In the genomic region with DNA sequence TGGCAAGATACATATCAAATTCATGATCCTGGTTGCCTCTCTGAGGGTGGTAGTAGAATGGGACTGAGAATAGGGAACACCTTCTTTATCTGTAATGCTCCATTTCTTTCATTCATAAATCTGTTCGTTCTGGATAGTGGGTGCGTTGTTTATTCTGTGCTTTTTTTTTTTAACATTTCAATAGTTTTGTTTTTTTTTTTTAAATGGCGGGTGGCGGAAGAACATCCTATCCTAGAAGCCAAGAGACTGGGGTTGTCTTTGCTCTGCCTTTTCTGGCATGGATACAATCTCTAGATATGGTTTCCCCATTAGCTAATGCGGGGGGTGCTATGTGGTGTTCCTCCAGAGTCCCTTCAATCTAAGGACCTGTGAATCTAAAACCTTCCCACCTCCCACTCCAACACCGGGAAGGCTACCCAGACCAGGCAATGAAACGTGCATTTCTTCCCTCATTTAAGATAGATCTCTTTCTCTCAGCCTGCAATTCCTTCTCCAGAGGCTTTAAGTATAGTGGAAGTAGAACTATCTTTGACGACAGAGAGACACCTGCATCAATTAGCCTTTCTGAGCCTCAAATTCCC, we compare ENCODE assay signal across 8 cellular contexts. TPM values are rescaled to one million over a fixed set of nuclear protein-coding genes. Genes with fewer than 3 reads are reported as not detected.
A peak's percentile ranks its signal among the peaks of the same experiment; 100 is the strongest.
DNase-seq lines count a peak whose midpoint lies in the region; ATAC-seq, FAIRE-seq and TF ChIP-seq lines count a peak whose summit lies in the region.

No MANE protein-coding gene starts in this region.

- no peak overlapping the region for H2BK20ac ChIP-seq in IMR-90 (ENCODE audit: low read depth, low read length)

- H3K79me1 ChIP-seq in IMR-90 (ENCODE audit: low read depth in 1 of 2, low read length in 2 of 2) = peaks cover 8 to 16% of the 10 kb centered on the region in 2 experiments; a peak in 3 of 4 replicates

- BruUV-seq in IMR-90 (replicated peaks; lab: Mats Ljungman, UMichigan) (no TSS peak), K562 (replicated peaks; lab: Mats Ljungman, UMichigan) (TSS peak; percentile 84)

- H3K4me1 ChIP-seq in IMR-90 (ENCODE audit: control insufficient read depth, insufficient read depth, low read length) (no peaks in the 10 kb centered on the region), K562 (replicated peaks in 1 of 2; ENCODE audit: control insufficient read depth in 2 of 2, insufficient read depth in 2 of 2, low read length in 2 of 2) (peaks cover 0 to 3% of the 10 kb centered on the region in 2 experiments; a peak in 3 of 5 replicates)

- H3K18ac ChIP-seq in IMR-90 (ENCODE audit: low read depth, low read length) = no peak overlapping the region

- peak overlapping the region; percentile 87 for H3K4me3 ChIP-seq in GM06990 (replicated peaks; ENCODE audit: low read depth, low read length)
- H3K4me3 ChIP-seq in IMR-90 (ENCODE audit: insufficient read depth, low read depth, low read length) = peak overlapping the region; percentile 85; the same call in 1 of the 2 replicates
- peak overlapping the region; percentile 70 for H3K4me3 ChIP-seq in K562

- no peak overlapping the region for H2AK9ac ChIP-seq in IMR-90 (replicated peaks; ENCODE audit: low read depth, low read length, poor library complexity)

- no peak for TF ChIP-seq CTCF in GM06990 (IDR thresholded peaks at IDR 0.05; ENCODE audit: insufficient read depth, low read length, poor library complexity, severe bottlenecking)
- no peak for TF ChIP-seq CTCF in IMR-90 (conservative IDR thresholded peaks at IDR 0.05; ENCODE audit: low read depth, low read length)
- TF ChIP-seq CTCF in K562 (IDR thresholded peaks at IDR 0.05 in 2 of 3, conservative IDR thresholded peaks at IDR 0.05 in 1 of 3; ENCODE audit: insufficient read depth in 2 of 3, low read depth in 1 of 3, low read length in 3 of 3) = no peak
- TF ChIP-seq CTCF in mesothelial cell of epicardium (IDR thresholded peaks at IDR 0.05; ENCODE audit: unreplicated experiment) = no peak

- no peak overlapping the region for H2AK5ac ChIP-seq in IMR-90 (ENCODE audit: low read depth, low read length)

- H4K20me1 ChIP-seq in IMR-90 (ENCODE audit: insufficient read depth, low read length) (no peaks in the 10 kb centered on the region), K562 (replicated peaks; ENCODE audit: control insufficient read depth, insufficient read depth, low read length) (no peaks in the 10 kb centered on the region)

- H3K9me1 ChIP-seq in IMR-90 (ENCODE audit: insufficient read depth, low read length) (no peaks in the 10 kb centered on the region), K562 (ENCODE audit: control insufficient read depth, insufficient read depth, low read length) (no peaks in the 10 kb centered on the region)

- DNase-seq in GM06990 (ENCODE audit: extremely low read depth, insufficient read length) = no peak
- DNase-seq in IMR-90 = no peak
- peak; percentile 13 to 29 (median 22) for DNase-seq in K562 (ENCODE audit: extremely low read depth in 1 of 4, low spot score in 3 of 4)
- no peak for DNase-seq in mesothelial cell of epicardium (ENCODE audit: low spot score in 2 of 2, unreplicated experiment in 2 of 2)
- no peak for DNase-seq in cerebellar cortex (ENCODE audit: low spot score)
- no peak for DNase-seq in GDM1 (lab: John Stamatoyannopoulos, UW)

- POLR2A ChIA-PET in IMR-90 (lab: Charles Lee; ENCODE audit: unreplicated experiment) (no interaction called here), K562 (lab: Yijun Ruan, JAX) (interaction anchor here (0.6 kb wide), 1 partner anchor 32 kb away, joined by 3 read pairs; no protein-coding TSS in a partner anchor)

- no peaks in the 10 kb centered on the region for H3K36me3 ChIP-seq in GM06990 (ENCODE audit: control insufficient read depth, insufficient read depth, low read length)
- no peaks in the 10 kb centered on the region for H3K36me3 ChIP-seq in IMR-90 (ENCODE audit: control insufficient read depth, insufficient read depth, low read length)
- H3K36me3 ChIP-seq in K562 (ENCODE audit: control insufficient read depth, insufficient read depth, low read length) = no peaks in the 10 kb centered on the region

- CTCF ChIA-PET in IMR-90 (lab: Yijun Ruan, JAX) (no interaction called here), K562 (lab: Yijun Ruan, JAX; ENCODE audit: low intra/inter-chr PET ratio) (no interaction called here)

- no peak for FAIRE-seq in K562 (lab: Jason Lieb, UNC)

- H3K14ac ChIP-seq in IMR-90 (replicated peaks; ENCODE audit: low read depth, low read length) = no peak overlapping the region

- peak overlapping the region; percentile 17; the same call in 1 of the 2 replicates for H3K9ac ChIP-seq in IMR-90 (ENCODE audit: low read depth, low read length)
- peak overlapping the region; percentile 29 to 89; a peak in 3 of 4 replicates for H3K9ac ChIP-seq in K562 (ENCODE audit: insufficient read depth in 1 of 2, low read depth in 2 of 2, low read length in 2 of 2)

- TF ChIP-seq EP300 in K562 (IDR thresholded peaks at IDR 0.05; ENCODE audit: low read length) = no peak

- peak overlapping the region; percentile 100 for H3K4me3 Mint-ChIP-seq in mesothelial cell of epicardium

- intact Hi-C loops in IMR-90 (cut with micrococcal nuclease) = no loop called here
- intact Hi-C loops in K562 (cut with micrococcal nuclease) = no loop called here

- no peaks in the 10 kb centered on the region for H3K79me2 ChIP-seq in K562 (ENCODE audit: control insufficient read depth, insufficient read depth, low read length)

- peak overlapping the region; percentile 99 for H3K27ac Mint-ChIP-seq in mesothelial cell of epicardium

- H3K4me2 ChIP-seq in IMR-90 (ENCODE audit: low read depth, low read length) (peak overlapping the region; percentile 71), K562 (ENCODE audit: insufficient read depth, low read length) (peak overlapping the region; percentile 99)

- in situ Hi-C loops in IMR-90 (cut with MboI; ENCODE audit: low sequenced_read_pairs) = loop anchor here (5.0 kb wide), 1 partner anchor 180 kb away; no protein-coding TSS in a partner anchor
- in situ Hi-C loops in K562 (cut with MboI) = no loop called here

- dilution Hi-C loops in IMR-90 (cut with HindIII; ENCODE audit: low sequenced_read_pairs, unreplicated experiment) = no loop called here

- H2BK5ac ChIP-seq in IMR-90 (ENCODE audit: low read depth, low read length, poor library complexity, severe bottlenecking) = no peak overlapping the region

- no peak overlapping the region for H4K5ac ChIP-seq in IMR-90 (ENCODE audit: low read depth, low read length)

- H3K27me3 ChIP-seq in GM06990 (replicated peaks; ENCODE audit: control insufficient read depth, insufficient read depth, low read length) (no peaks in the 10 kb centered on the region), IMR-90 (ENCODE audit: control insufficient read depth, insufficient read depth, low read length) (no peaks in the 10 kb centered on the region), K562 (ENCODE audit: control insufficient read depth in 2 of 2, insufficient read depth in 2 of 2, low read length in 2 of 2) (no peaks in the 10 kb centered on the region)

- no peaks in the 10 kb centered on the region for H3K27me3 Mint-ChIP-seq in mesothelial cell of epicardium (ENCODE audit: low read depth)

- peak overlapping the region; percentile 31 to 95; a peak in 3 of 4 replicates for H4K8ac ChIP-seq in IMR-90 (ENCODE audit: low read depth in 2 of 2, low read length in 2 of 2)

- TF ChIP-seq RAD21 in IMR-90 (IDR thresholded peaks at IDR 0.05; ENCODE audit: low read length) = no peak
- TF ChIP-seq RAD21 in K562 (CRISPR knock-in tag; conservative IDR thresholded peaks at IDR 0.05 in 1 of 2, IDR thresholded peaks at IDR 0.05 in 1 of 2) = no peak

- H3K9me3 ChIP-seq in IMR-90 (ENCODE audit: control insufficient read depth, insufficient read depth, low read length) = no peaks in the 10 kb centered on the region
- H3K9me3 ChIP-seq in K562 (replicated peaks; ENCODE audit: control insufficient read depth, insufficient read depth, low read depth, low read length) = no peaks in the 10 kb centered on the region

- no peak for ATAC-seq in IMR-90 (ENCODE audit: low read depth)
- no peak; the same call in 2 of the 3 replicates for ATAC-seq in K562
- no peak for ATAC-seq in GM21367 (IDR thresholded peaks at IDR 0.05; ENCODE audit: unreplicated experiment)
- ATAC-seq in HG02763 (IDR thresholded peaks at IDR 0.05; ENCODE audit: unreplicated experiment) = no peak

- peaks cover 8% of the 10 kb centered on the region for H3K36me3 Mint-ChIP-seq in mesothelial cell of epicardium

- H3K4me1 Mint-ChIP-seq in mesothelial cell of epicardium = peaks cover 24% of the 10 kb centered on the region

- H3K56ac ChIP-seq in IMR-90 (ENCODE audit: extremely low read depth, insufficient read depth, low read length) = no peak overlapping the region

- H2BK15ac ChIP-seq in IMR-90 (ENCODE audit: low read depth, low read length) = no peak overlapping the region

- TF ChIP-seq POLR2A in IMR-90 (IDR thresholded peaks at IDR 0.05; ENCODE audit: low read depth, low read length) = no peak
- no peak for TF ChIP-seq POLR2A in K562 (conservative IDR thresholded peaks at IDR 0.05)

- H3K27ac ChIP-seq in IMR-90 (ENCODE audit: insufficient read depth, low read length) (no peak overlapping the region), K562 (ENCODE audit: extremely low read depth, low read depth, low read length) (peak overlapping the region; percentile 97; the same call in 2 of the 3 replicates)

- H3K23ac ChIP-seq in IMR-90 (ENCODE audit: low read depth, low read length) = no peak overlapping the region

- H3K9me3 Mint-ChIP-seq in mesothelial cell of epicardium = no peaks in the 10 kb centered on the region

- H2BK120ac ChIP-seq in IMR-90 (ENCODE audit: low read depth, low read length) = no peak overlapping the region

- H3K4ac ChIP-seq in IMR-90 (ENCODE audit: low read depth, low read length) = no peak overlapping the region; the same call in 1 of the 2 replicates

- WGBS in IMR-90 (ENCODE audit: extremely low coverage in 2 of 2, insufficient read length in 1 of 2), 2 experiments = no CpG with 5 or more reads among the region's 8 CpGs
- WGBS in K562 (ENCODE audit: insufficient coverage, low coverage, missing lambda C conversion rate) = 34% methylated on average over 8 of the region's 8 CpGs

- H2AFZ ChIP-seq in IMR-90 (replicated peaks; ENCODE audit: low read length, poor library complexity) = peak overlapping the region; percentile 99
- H2AFZ ChIP-seq in K562 (ENCODE audit: low read depth, low read length) = peak overlapping the region; percentile 100

- no peak overlapping the region for H4K91ac ChIP-seq in IMR-90 (ENCODE audit: insufficient read depth, low read depth, low read length)

RNA-seq across cellular contexts. Expression of a gene that starts 0.9 kb away (rescaled TPM):
- total RNA-seq in IMR-90 (2012; rRNA removed) (6.8 and 8.9 TPM in 2 replicates), K562 (2014; rRNA removed) (12.1 and 16.4 TPM in 2 replicates), K562 (2014; rRNA removed; fragmentation: Illumina TruSeq; extraction: Trizol) (19.1 and 24.9 TPM in 2 replicates), K562 (2015; rRNA removed; fragmentation: Illumina TruSeq; extraction: Trizol) (12.6 and 14.5 TPM in 2 replicates), K562 (2021) (14.8 and 16.2 TPM in 2 replicates), mesothelial cell of epicardium (12.7 to 15.0 TPM (median 13.3 TPM) in 3 replicates)
- polyA plus RNA-seq in IMR-90 (2012; rRNA removed) (6.4 and 8.0 TPM in 2 replicates), K562 (2011; rRNA removed) (28.8 and 35.5 TPM in 2 replicates), K562 (2014; fragmentation: Illumina TruSeq; extraction: Trizol) (18.0 and 20.8 TPM in 2 replicates), K562 (2014; fragmentation: Nextera tagmentation; extraction: Ambion mirVana) (10 to 100 TPM; 21.1 to 22.7 TPM), K562 (2014; rRNA removed) (21.3 and 25.5 TPM in 2 replicates)
- polyA plus RNA-seq in IMR-90 (2012; cell fraction: cytosol; rRNA removed) = 2.1 and 3.1 TPM in 2 replicates
- polyA plus RNA-seq in IMR-90 (2012; cell fraction: nucleus; rRNA removed; ENCODE audit: low replicate concordance) = 0.92 and 7.8 TPM in 2 replicates
- 3.2 and 7.0 TPM in 2 replicates for total RNA-seq in K562 (2011; cell fraction: chromatin; rRNA removed; ENCODE audit: low replicate concordance)
- total RNA-seq in K562 (2011; cell fraction: nucleolus; rRNA removed) = 2.8 and 3.7 TPM in 2 replicates
- total RNA-seq in K562 (2011; cell fraction: nucleoplasm; rRNA removed) = 5.3 and 8.3 TPM in 2 replicates
- 6.1 and 16.1 TPM in 2 replicates for polyA plus RNA-seq in K562 (2011; cell fraction: cytosol; rRNA removed)
- 4.1 and 9.0 TPM in 2 replicates for polyA plus RNA-seq in K562 (2011; cell fraction: nucleus; rRNA removed)
- 15.9 and 25.4 TPM in 2 replicates for polyA plus RNA-seq in K562 (2012)
- polyA minus RNA-seq in K562 (2011; rRNA and poly(A)+ RNA removed) = 18.6 and 21.2 TPM in 2 replicates
- polyA minus RNA-seq in K562 (2011; cell fraction: cytosol; rRNA and poly(A)+ RNA removed) = 4.7 and 5.4 TPM in 2 replicates
- 2.4 and 5.7 TPM in 2 replicates for polyA minus RNA-seq in K562 (2011; cell fraction: nucleus; rRNA and poly(A)+ RNA removed)

RNA-seq across cellular contexts. Expression of a gene that starts 23.2 kb away (rescaled TPM):
- total RNA-seq in IMR-90 (2012; rRNA removed) (not detected in 2 replicates), K562 (2014; rRNA removed) (not detected in 2 replicates), K562 (2014; rRNA removed; fragmentation: Illumina TruSeq; extraction: Trizol) (not detected in 2 replicates), K562 (2015; rRNA removed; fragmentation: Illumina TruSeq; extraction: Trizol) (not detected in 2 replicates), K562 (2021) (not detected in 2 replicates), mesothelial cell of epicardium (0.14 to 0.40 TPM (median 0.40 TPM) in 3 replicates)
- polyA plus RNA-seq in IMR-90 (2012; rRNA removed) (not detected in 2 replicates), K562 (2011; rRNA removed) (not detected in 2 replicates), K562 (2014; fragmentation: Illumina TruSeq; extraction: Trizol) (not detected in 2 replicates), K562 (2014; fragmentation: Nextera tagmentation; extraction: Ambion mirVana) (under 1 TPM; 0.03 to 0.04 TPM), K562 (2014; rRNA removed) (not detected in 2 replicates)
- polyA plus RNA-seq in IMR-90 (2012; cell fraction: cytosol; rRNA removed) = not detected in 2 replicates
- 0.05 TPM in 1 of 2 replicates, not detected in the other for polyA plus RNA-seq in IMR-90 (2012; cell fraction: nucleus; rRNA removed; ENCODE audit: low replicate concordance)
- total RNA-seq in K562 (2011; cell fraction: chromatin; rRNA removed; ENCODE audit: low replicate concordance) = not detected in 2 replicates
- not detected in 2 replicates for total RNA-seq in K562 (2011; cell fraction: nucleolus; rRNA removed)
- not detected in 2 replicates for total RNA-seq in K562 (2011; cell fraction: nucleoplasm; rRNA removed)
- not detected in 2 replicates for polyA plus RNA-seq in K562 (2011; cell fraction: cytosol; rRNA removed)
- polyA plus RNA-seq in K562 (2011; cell fraction: nucleus; rRNA removed) = not detected in 2 replicates
- 0.01 and 0.08 TPM in 2 replicates for polyA plus RNA-seq in K562 (2012)
- polyA minus RNA-seq in K562 (2011; rRNA and poly(A)+ RNA removed) = not detected in 2 replicates
- not detected in 2 replicates for polyA minus RNA-seq in K562 (2011; cell fraction: cytosol; rRNA and poly(A)+ RNA removed)
- not detected in 2 replicates for polyA minus RNA-seq in K562 (2011; cell fraction: nucleus; rRNA and poly(A)+ RNA removed)

Comparison
In these comparisons a context has a peak if more than half of its experiments do, and no peak if none do; other contexts are left out.
1. DNase-seq: peak in K562 (4 of 4); none in GM06990 (single experiment), IMR-90 (single experiment), mesothelial cell of epicardium (0 of 2), cerebellar cortex (single experiment) and GDM1 (single experiment).
2. Peak in every context shown above with its lines, with median percentiles within 50 percentile points of each other: H3K4me3 ChIP-seq.